ENCODE assay signal across 29 cellular contexts in genomic region chr2:226451486-226451885, GRCh38.
"Had no signal": no experiment of that assay in that cellular context is flagged by ENCODE, and none has a peak within 500 bp of the region (broad histone marks: within the 10 kb centered on the region; RNA-seq: fewer than 3 reads in every experiment).

No MANE protein-coding gene starts in this region.

- H3K36me3 ChIP-seq: heart right ventricle, left ventricle myocardium inferior, pancreas, prostate gland, suprapubic skin, thoracic aorta, tibial artery, upper lobe of right lung had no signal

- H3K4me1 Mint-ChIP-seq: immature natural killer cell; memory B cell; naive thymus-derived CD8-positive, alpha-beta T cell; stimulated activated effector memory CD8-positive, alpha-beta T cell treated with anti-CD3 and anti-CD28 coated beads, Interleukin-12 subunit alpha, Interleukin-12 subunit beta, amount 100 ng/mL, for 72 hours had no signal

- H3K4me3 ChIP-seq: heart right ventricle, left ventricle myocardium inferior, lung, pancreas, prostate gland, skin epidermis, suprapubic skin, thoracic aorta, tibial artery, upper lobe of right lung had no signal

- H3K4me3 Mint-ChIP-seq: immature natural killer cell; memory B cell; naive thymus-derived CD8-positive, alpha-beta T cell; nephron; neural crest cell; stimulated activated effector memory CD8-positive, alpha-beta T cell treated with anti-CD3 and anti-CD28 coated beads, Interleukin-12 subunit alpha, Interleukin-12 subunit beta, amount 100 ng/mL, for 72 hours; stimulated activated naive CD8-positive, alpha-beta T cell treated with anti-CD3 and anti-CD28 coated beads, Interleukin-15, Interleukin-2, amounts not matched to agents 100 ng/mL and 50 ng/mL, for 24 hours had no signal

- H3K36me3 Mint-ChIP-seq: immature natural killer cell; stimulated activated effector memory CD8-positive, alpha-beta T cell treated with anti-CD3 and anti-CD28 coated beads, Interleukin-12 subunit alpha, Interleukin-12 subunit beta, amount 100 ng/mL, for 72 hours had no signal

- H3K4me1 ChIP-seq: prostate gland, suprapubic skin, upper lobe of right lung had no signal

- H3K27me3 ChIP-seq: heart right ventricle, pancreas, suprapubic skin, tibial artery, upper lobe of right lung had no signal

- H3K27ac ChIP-seq: heart right ventricle, left ventricle myocardium inferior, pancreas, prostate gland, skin epidermis, suprapubic skin, thoracic aorta, tibial artery, upper lobe of right lung had no signal

- DNase-seq: heart right ventricle; hippocampal formation; immature natural killer cell; kidney; left colon; left ventricle myocardium inferior; naive thymus-derived CD8-positive, alpha-beta T cell; nucleus accumbens; pancreas; posterior cingulate gyrus; retina; right cardiac atrium; stimulated activated CD4-positive, alpha-beta T cell treated with anti-CD3 and anti-CD28 coated beads, Interleukin-12 subunit alpha, Interleukin-12 subunit beta, amount 100 ng/mL, for 4 hours; stimulated activated CD4-positive, alpha-beta T cell treated with anti-CD3 and anti-CD28 coated beads, Interleukin-4, amount 100 ng/mL, for 24 hours; stimulated activated naive CD4-positive, alpha-beta T cell; tibial artery; trophoblast cell; upper lobe of right lung had no signal

- H3K27ac Mint-ChIP-seq: immature natural killer cell; memory B cell; nephron; stimulated activated effector memory CD8-positive, alpha-beta T cell treated with anti-CD3 and anti-CD28 coated beads, Interleukin-12 subunit alpha, Interleukin-12 subunit beta, amount 100 ng/mL, for 72 hours; stimulated activated naive CD8-positive, alpha-beta T cell treated with anti-CD3 and anti-CD28 coated beads, Interleukin-15, Interleukin-2, amounts not matched to agents 100 ng/mL and 50 ng/mL, for 24 hours had no signal

- ATAC-seq: heart right ventricle; left colon; naive thymus-derived CD8-positive, alpha-beta T cell; pancreas; right cardiac atrium; sciatic nerve; stimulated activated effector memory CD8-positive, alpha-beta T cell treated with anti-CD3 and anti-CD28 coated beads, Interleukin-12 subunit alpha, Interleukin-12 subunit beta, amount 100 ng/mL, for 72 hours; upper lobe of right lung had no signal

- H3K9me3 ChIP-seq: prostate gland, suprapubic skin, thoracic aorta, upper lobe of right lung had no signal

- H3K9me3 Mint-ChIP-seq: stimulated activated naive CD8-positive, alpha-beta T cell treated with anti-CD3 and anti-CD28 coated beads, Interleukin-15, Interleukin-2, amounts not matched to agents 100 ng/mL and 50 ng/mL, for 24 hours had no signal
